In the genomic region with DNA sequence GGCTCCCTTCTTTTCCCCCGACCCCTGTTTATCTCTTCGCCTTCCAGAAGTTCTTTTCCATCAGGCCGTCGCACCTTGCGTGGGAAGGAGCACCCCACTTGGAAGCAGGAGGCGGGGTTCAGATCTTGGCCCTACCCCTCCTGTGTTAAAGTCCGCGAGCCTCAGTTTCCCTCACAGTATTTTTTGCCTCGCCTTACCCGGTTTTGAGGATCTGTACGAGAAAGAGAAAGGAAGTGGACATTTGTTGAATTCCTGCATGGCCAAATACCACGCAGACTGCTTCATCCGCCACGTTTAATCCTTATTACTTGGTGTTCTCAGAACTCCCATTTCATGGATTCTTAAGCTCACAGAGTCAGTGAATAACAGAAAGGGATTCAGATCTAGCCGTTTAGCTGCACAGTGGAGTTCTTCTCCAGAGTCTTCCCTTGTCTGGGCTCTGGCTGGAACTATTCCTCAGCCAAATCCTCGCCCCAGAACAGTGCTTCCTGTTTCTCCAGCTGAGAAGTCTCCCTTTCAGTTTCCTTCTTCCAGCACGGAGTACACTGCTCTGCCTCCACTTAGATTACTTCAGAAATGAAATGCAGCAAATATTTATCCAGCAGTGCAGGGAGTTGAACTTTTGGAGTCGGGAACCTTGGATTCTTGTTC, we compare ENCODE assay signal across 1 cellular context.
TF ChIP-seq lines count a peak whose summit lies in the region.

No MANE protein-coding gene starts in this region.

TF ChIP-seq in HepG2, 621 proteins besides CTCF, POLR2A, EP300 and RAD21 (continued from another document and continues in another):
- TF ChIP-seq, protein P1, sequence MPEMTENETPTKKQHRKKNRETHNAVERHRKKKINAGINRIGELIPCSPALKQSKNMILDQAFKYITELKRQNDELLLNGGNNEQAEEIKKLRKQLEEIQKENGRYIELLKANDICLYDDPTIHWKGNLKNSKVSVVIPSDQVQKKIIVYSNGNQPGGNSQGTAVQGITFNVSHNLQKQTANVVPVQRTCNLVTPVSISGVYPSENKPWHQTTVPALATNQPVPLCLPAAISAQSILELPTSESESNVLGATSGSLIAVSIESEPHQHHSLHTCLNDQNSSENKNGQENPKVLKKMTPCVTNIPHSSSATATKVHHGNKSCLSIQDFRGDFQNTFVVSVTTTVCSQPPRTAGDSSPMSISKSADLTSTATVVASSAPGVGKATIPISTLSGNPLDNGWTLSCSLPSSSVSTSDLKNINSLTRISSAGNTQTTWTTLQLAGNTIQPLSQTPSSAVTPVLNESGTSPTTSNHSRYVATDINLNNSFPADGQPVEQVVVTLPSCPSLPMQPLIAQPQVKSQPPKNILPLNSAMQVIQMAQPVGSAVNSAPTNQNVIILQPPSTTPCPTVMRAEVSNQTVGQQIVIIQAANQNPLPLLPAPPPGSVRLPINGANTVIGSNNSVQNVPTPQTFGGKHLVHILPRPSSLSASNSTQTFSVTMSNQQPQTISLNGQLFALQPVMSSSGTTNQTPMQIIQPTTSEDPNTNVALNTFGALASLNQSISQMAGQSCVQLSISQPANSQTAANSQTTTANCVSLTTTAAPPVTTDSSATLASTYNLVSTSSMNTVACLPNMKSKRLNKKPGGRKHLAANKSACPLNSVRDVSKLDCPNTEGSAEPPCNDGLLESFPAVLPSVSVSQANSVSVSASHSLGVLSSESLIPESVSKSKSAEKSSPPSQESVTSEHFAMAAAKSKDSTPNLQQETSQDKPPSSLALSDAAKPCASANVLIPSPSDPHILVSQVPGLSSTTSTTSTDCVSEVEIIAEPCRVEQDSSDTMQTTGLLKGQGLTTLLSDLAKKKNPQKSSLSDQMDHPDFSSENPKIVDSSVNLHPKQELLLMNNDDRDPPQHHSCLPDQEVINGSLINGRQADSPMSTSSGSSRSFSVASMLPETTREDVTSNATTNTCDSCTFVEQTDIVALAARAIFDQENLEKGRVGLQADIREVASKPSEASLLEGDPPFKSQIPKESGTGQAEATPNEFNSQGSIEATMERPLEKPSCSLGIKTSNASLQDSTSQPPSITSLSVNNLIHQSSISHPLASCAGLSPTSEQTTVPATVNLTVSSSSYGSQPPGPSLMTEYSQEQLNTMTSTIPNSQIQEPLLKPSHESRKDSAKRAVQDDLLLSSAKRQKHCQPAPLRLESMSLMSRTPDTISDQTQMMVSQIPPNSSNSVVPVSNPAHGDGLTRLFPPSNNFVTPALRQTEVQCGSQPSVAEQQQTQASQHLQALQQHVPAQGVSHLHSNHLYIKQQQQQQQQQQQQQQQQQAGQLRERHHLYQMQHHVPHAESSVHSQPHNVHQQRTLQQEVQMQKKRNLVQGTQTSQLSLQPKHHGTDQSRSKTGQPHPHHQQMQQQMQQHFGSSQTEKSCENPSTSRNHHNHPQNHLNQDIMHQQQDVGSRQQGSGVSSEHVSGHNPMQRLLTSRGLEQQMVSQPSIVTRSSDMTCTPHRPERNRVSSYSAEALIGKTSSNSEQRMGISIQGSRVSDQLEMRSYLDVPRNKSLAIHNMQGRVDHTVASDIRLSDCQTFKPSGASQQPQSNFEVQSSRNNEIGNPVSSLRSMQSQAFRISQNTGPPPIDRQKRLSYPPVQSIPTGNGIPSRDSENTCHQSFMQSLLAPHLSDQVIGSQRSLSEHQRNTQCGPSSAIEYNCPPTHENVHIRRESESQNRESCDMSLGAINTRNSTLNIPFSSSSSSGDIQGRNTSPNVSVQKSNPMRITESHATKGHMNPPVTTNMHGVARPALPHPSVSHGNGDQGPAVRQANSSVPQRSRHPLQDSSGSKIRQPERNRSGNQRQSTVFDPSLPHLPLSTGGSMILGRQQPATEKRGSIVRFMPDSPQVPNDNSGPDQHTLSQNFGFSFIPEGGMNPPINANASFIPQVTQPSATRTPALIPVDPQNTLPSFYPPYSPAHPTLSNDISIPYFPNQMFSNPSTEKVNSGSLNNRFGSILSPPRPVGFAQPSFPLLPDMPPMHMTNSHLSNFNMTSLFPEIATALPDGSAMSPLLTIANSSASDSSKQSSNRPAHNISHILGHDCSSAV (CRISPR knock-in tag; IDR thresholded peaks at IDR 0.05; ENCODE audit: borderline replicate concordance) = no peak
- TF ChIP-seq CCDC6 (CRISPR knock-in tag; IDR thresholded peaks at IDR 0.05) (no peak), NR2C2 (CRISPR knock-in tag; IDR thresholded peaks at IDR 0.05; ENCODE audit: borderline replicate concordance) (no peak), ATF6 (CRISPR knock-in tag; conservative IDR thresholded peaks at IDR 0.05) (no peak), CENPBD1 (CRISPR knock-in tag; IDR thresholded peaks at IDR 0.05; ENCODE audit: borderline replicate concordance, low read depth) (no peak), ARID2 (CRISPR knock-in tag; IDR thresholded peaks at IDR 0.05; ENCODE audit: borderline replicate concordance) (no peak; the same call in 1 of the 2 replicates), ZNF512B (CRISPR knock-in tag; IDR thresholded peaks at IDR 0.05; ENCODE audit: borderline replicate concordance) (no peak), TAF15 (IDR thresholded peaks at IDR 0.05; ENCODE audit: low read depth, low read length, poor library complexity, severe bottlenecking) (no peak), ZSCAN21 (CRISPR knock-in tag; IDR thresholded peaks at IDR 0.05; ENCODE audit: borderline replicate concordance) (no peak), SIN3A (IDR thresholded peaks at IDR 0.05; ENCODE audit: borderline replicate concordance, low read depth, low read length) (no peak), GFI1 (CRISPR knock-in tag; IDR thresholded peaks at IDR 0.05; ENCODE audit: borderline replicate concordance) (no peak; the same call in 1 of the 2 replicates), ZNF331 (CRISPR knock-in tag; IDR thresholded peaks at IDR 0.05) (no peak), ZNF260 (CRISPR knock-in tag; IDR thresholded peaks at IDR 0.05; ENCODE audit: borderline replicate concordance, low read depth) (no peak), STAG1 (CRISPR knock-in tag; IDR thresholded peaks at IDR 0.05) (no peak), GABPB1 (CRISPR knock-in tag; IDR thresholded peaks at IDR 0.05) (no peak), ZSCAN30 (CRISPR knock-in tag; IDR thresholded peaks at IDR 0.05) (no peak), ZSCAN20 (CRISPR knock-in tag; IDR thresholded peaks at IDR 0.05; ENCODE audit: borderline replicate concordance) (no peak), ATAD3A (CRISPR knock-in tag; IDR thresholded peaks at IDR 0.05) (no peak), MED13 (CRISPR knock-in tag; IDR thresholded peaks at IDR 0.05) (no peak), ZNF780A (CRISPR knock-in tag; IDR thresholded peaks at IDR 0.05) (no peak), BRF2 (CRISPR knock-in tag; IDR thresholded peaks at IDR 0.05) (no peak), ZNF883 (CRISPR knock-in tag; IDR thresholded peaks at IDR 0.05; ENCODE audit: not compliant biosample characterization) (no peak), GRHL1 (CRISPR knock-in tag; conservative IDR thresholded peaks at IDR 0.05) (no peak), THAP11 (CRISPR knock-in tag; IDR thresholded peaks at IDR 0.05) (no peak), ZNF83 (CRISPR knock-in tag; IDR thresholded peaks at IDR 0.05; ENCODE audit: borderline replicate concordance) (0 out of 2 replicates have a peak, but pooled peaks have one; percentile 44), SNAPC5 (CRISPR knock-in tag; IDR thresholded peaks at IDR 0.05; ENCODE audit: borderline replicate concordance) (no peak), ZKSCAN1 (IDR thresholded peaks at IDR 0.05; ENCODE audit: low read length) (no peak), ZNF510 (CRISPR knock-in tag; IDR thresholded peaks at IDR 0.05; ENCODE audit: low read depth) (no peak), ZNF446 (CRISPR knock-in tag; IDR thresholded peaks at IDR 0.05) (no peak), SRY (CRISPR knock-in tag; IDR thresholded peaks at IDR 0.05) (no peak), NCOA5 (CRISPR knock-in tag; IDR thresholded peaks at IDR 0.05) (no peak), TCF7 (IDR thresholded peaks at IDR 0.05; ENCODE audit: low read depth) (no peak), ZNF629 (CRISPR knock-in tag; conservative IDR thresholded peaks at IDR 0.05) (peak; percentile 80), ZBTB38 (CRISPR knock-in tag; IDR thresholded peaks at IDR 0.05) (no peak), ZNF24 (IDR thresholded peaks at IDR 0.05) (no peak), ZNF562 (CRISPR knock-in tag; IDR thresholded peaks at IDR 0.05; ENCODE audit: borderline replicate concordance) (no peak)
- TF ChIP-seq, protein P2, sequence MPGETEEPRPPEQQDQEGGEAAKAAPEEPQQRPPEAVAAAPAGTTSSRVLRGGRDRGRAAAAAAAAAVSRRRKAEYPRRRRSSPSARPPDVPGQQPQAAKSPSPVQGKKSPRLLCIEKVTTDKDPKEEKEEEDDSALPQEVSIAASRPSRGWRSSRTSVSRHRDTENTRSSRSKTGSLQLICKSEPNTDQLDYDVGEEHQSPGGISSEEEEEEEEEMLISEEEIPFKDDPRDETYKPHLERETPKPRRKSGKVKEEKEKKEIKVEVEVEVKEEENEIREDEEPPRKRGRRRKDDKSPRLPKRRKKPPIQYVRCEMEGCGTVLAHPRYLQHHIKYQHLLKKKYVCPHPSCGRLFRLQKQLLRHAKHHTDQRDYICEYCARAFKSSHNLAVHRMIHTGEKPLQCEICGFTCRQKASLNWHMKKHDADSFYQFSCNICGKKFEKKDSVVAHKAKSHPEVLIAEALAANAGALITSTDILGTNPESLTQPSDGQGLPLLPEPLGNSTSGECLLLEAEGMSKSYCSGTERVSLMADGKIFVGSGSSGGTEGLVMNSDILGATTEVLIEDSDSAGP (CRISPR knock-in tag; IDR thresholded peaks at IDR 0.05; ENCODE audit: borderline replicate concordance) = 0 out of 2 replicates have a peak, but pooled peaks have one; percentile 7
- TF ChIP-seq, protein P3, sequence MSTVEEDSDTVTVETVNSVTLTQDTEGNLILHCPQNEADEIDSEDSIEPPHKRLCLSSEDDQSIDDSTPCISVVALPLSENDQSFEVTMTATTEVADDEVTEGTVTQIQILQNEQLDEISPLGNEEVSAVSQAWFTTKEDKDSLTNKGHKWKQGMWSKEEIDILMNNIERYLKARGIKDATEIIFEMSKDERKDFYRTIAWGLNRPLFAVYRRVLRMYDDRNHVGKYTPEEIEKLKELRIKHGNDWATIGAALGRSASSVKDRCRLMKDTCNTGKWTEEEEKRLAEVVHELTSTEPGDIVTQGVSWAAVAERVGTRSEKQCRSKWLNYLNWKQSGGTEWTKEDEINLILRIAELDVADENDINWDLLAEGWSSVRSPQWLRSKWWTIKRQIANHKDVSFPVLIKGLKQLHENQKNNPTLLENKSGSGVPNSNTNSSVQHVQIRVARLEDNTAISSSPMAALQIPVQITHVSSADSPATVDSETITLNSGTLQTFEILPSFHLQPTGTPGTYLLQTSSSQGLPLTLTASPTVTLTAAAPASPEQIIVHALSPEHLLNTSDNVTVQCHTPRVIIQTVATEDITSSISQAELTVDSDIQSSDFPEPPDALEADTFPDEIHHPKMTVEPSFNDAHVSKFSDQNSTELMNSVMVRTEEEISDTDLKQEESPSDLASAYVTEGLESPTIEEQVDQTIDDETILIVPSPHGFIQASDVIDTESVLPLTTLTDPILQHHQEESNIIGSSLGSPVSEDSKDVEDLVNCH (CRISPR knock-in tag; IDR thresholded peaks at IDR 0.05) = no peak
